In genomic region chr20:17479041-17479657, GRCh38 we compare ENCODE assay signal across 26 cellular contexts.
"Had no signal": no experiment of that assay in that cellular context is flagged by ENCODE, and none has a peak within 500 bp of the region (broad histone marks: within the 10 kb centered on the region; RNA-seq: fewer than 3 reads in every experiment).

No MANE protein-coding gene starts in this region.

- H3K4me1 ChIP-seq: colonic mucosa, esophagus squamous epithelium, gastroesophageal sphincter, neural progenitor cell, parathyroid adenoma, prostate gland, sigmoid colon, testis, tibial nerve had no signal

- H3K27me3 ChIP-seq: colonic mucosa, neural progenitor cell, testis, tibial nerve had no signal

- H3K36me3 ChIP-seq: colonic mucosa, esophagus squamous epithelium, gastroesophageal sphincter, neural progenitor cell, prostate gland, sigmoid colon, tibial nerve had no signal

- H3K27ac Mint-ChIP-seq: immature natural killer cell; natural killer cell treated with Interleukin-12 subunit alpha and Interleukin-12 subunit beta and Interleukin-15 and Interleukin-18, amount 100 ng/mL, for 72 hours; neural progenitor cell; stimulated activated naive B cell treated with anti-CD40 and anti-IgM and Interleukin-4, amounts not matched to agents 10 μg/mL and 1 μg/mL and 100 μg/mL, for 72 hours; stimulated activated naive CD8-positive, alpha-beta T cell treated with anti-CD3 and anti-CD28 coated beads, Interleukin-15, amount 100 ng/mL, for 72 hours had no signal

- H3K27ac ChIP-seq: colonic mucosa, esophagus squamous epithelium, gastroesophageal sphincter, neural progenitor cell, parathyroid adenoma, prostate gland, sigmoid colon, skin epidermis, testis, tibial nerve had no signal

- H3K4me3 ChIP-seq: colonic mucosa, esophagus squamous epithelium, gastroesophageal sphincter, lung, neural progenitor cell, prostate gland, sigmoid colon, skin epidermis, testis, tibial nerve had no signal

- H3K36me3 Mint-ChIP-seq: natural killer cell treated with Interleukin-12 subunit alpha and Interleukin-12 subunit beta and Interleukin-15 and Interleukin-18, amount 100 ng/mL, for 72 hours; neural progenitor cell; stimulated activated naive B cell treated with anti-CD40 and anti-IgM and Interleukin-4, amounts not matched to agents 10 μg/mL and 1 μg/mL and 100 μg/mL, for 72 hours had no signal

- H3K9me3 Mint-ChIP-seq: immature natural killer cell; natural killer cell treated with Interleukin-12 subunit alpha and Interleukin-12 subunit beta and Interleukin-15 and Interleukin-18, amount 100 ng/mL, for 72 hours; neural progenitor cell had no signal

- ATAC-seq: gastroesophageal sphincter; left cardiac atrium; left ventricle myocardium superior; natural killer cell treated with Interleukin-12 subunit alpha and Interleukin-12 subunit beta and Interleukin-15 and Interleukin-18, amount 100 ng/mL, for 72 hours; stimulated activated naive B cell treated with anti-CD40 and anti-IgM and Interleukin-4, amounts not matched to agents 10 μg/mL and 1 μg/mL and 100 μg/mL, for 72 hours; stimulated activated naive CD8-positive, alpha-beta T cell treated with anti-CD3 and anti-CD28 coated beads, Interleukin-15, amount 100 ng/mL, for 72 hours had no signal

- H3K79me2 ChIP-seq: parathyroid adenoma had no signal

- H3K9ac ChIP-seq: neural progenitor cell, parathyroid adenoma had no signal

- H3K4me2 ChIP-seq: neural progenitor cell had no signal

- H3K4me1 Mint-ChIP-seq: immature natural killer cell; neural progenitor cell; stimulated activated naive B cell treated with anti-CD40 and anti-IgM and Interleukin-4, amounts not matched to agents 10 μg/mL and 1 μg/mL and 100 μg/mL, for 72 hours; stimulated activated naive CD8-positive, alpha-beta T cell treated with anti-CD3 and anti-CD28 coated beads, Interleukin-15, amount 100 ng/mL, for 72 hours had no signal

- H3K9me3 ChIP-seq: colonic mucosa, esophagus squamous epithelium, gastroesophageal sphincter, prostate gland, sigmoid colon, testis, tibial nerve had no signal

- H2AFZ ChIP-seq: neural progenitor cell, parathyroid adenoma had no signal

- DNase-seq: colonic mucosa; dermis blood vessel endothelial cell; esophagus squamous epithelium; foreskin fibroblast; glutamatergic neuron; immature natural killer cell; kidney; left cardiac atrium; left ventricle myocardium superior; mesenchymal stem cell; midbrain; nucleus accumbens; sigmoid colon; stimulated activated CD4-positive, alpha-beta T cell treated with anti-CD3 and anti-CD28 coated beads, Interleukin-2, amount 100 ng/mL, for 24 hours; stimulated activated CD4-positive, alpha-beta T cell treated with anti-CD3 and anti-CD28 coated beads, Interleukin-4, amount 100 ng/mL, for 4 hours; stimulated activated naive B cell treated with anti-CD40 and anti-IgM and Interleukin-4, amounts not matched to agents 10 μg/mL and 1 μg/mL and 100 μg/mL, for 72 hours; stimulated activated naive CD8-positive, alpha-beta T cell treated with anti-CD3 and anti-CD28 coated beads, Interleukin-15, amount 100 ng/mL, for 72 hours; testis had no signal

- H3K4me3 Mint-ChIP-seq: immature natural killer cell; natural killer cell treated with Interleukin-12 subunit alpha and Interleukin-12 subunit beta and Interleukin-15 and Interleukin-18, amount 100 ng/mL, for 72 hours; neural progenitor cell; stimulated activated naive B cell treated with anti-CD40 and anti-IgM and Interleukin-4, amounts not matched to agents 10 μg/mL and 1 μg/mL and 100 μg/mL, for 72 hours; stimulated activated naive CD8-positive, alpha-beta T cell treated with anti-CD3 and anti-CD28 coated beads, Interleukin-15, amount 100 ng/mL, for 72 hours had no signal
